1 cellular context compared by ENCODE assay signal in the genomic region with DNA sequence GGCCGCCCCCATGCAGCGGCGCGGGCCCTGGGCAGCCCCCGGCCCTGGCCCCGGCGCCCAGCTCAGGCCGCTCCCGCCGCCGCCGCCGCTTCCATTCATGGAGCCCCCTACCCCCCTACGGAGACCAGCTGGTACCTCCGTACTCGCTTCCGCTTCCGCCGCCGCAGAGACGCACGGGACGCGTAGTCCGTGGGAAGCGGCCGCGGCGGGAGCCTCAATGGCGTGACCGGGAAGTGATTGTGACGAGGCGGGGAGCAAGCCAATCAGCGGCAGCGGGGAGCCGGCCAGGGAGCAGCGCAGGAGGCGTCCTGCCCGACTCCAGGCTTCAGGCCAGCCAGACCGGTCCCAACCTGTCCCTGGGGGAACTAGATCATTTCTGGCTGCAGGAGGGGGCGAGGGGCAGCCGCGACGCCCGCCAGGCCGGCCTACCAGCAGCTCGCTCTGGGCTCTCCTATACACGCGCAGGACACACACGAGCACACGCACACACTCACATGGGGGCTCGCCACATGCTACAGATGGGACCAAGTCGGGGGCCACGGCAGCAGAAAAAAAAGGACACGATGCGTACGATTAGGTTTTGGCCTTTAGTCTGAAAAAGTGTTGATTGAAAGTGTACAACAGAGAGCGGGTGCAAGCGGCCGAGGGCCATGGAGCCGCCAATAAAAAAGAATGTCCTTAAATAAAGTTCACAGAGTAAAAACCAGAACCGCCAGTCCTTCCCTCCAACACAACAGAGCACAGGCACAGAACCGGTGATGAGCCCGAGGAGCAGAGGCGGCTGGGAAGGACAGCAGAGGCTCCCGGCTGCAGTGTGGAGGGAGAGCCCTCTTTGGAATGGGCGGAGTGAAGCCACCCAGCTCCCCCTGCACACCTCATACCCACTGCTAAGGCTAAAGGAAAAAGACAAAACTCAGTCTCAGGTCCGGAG.
TF ChIP-seq lines count a peak whose summit lies in the region.

A gene with protein sequence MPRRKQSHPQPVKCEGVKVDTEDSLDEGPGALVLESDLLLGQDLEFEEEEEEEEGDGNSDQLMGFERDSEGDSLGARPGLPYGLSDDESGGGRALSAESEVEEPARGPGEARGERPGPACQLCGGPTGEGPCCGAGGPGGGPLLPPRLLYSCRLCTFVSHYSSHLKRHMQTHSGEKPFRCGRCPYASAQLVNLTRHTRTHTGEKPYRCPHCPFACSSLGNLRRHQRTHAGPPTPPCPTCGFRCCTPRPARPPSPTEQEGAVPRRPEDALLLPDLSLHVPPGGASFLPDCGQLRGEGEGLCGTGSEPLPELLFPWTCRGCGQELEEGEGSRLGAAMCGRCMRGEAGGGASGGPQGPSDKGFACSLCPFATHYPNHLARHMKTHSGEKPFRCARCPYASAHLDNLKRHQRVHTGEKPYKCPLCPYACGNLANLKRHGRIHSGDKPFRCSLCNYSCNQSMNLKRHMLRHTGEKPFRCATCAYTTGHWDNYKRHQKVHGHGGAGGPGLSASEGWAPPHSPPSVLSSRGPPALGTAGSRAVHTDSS (minus strand): TSS at position 109 of the 931 bp plus-strand sequence. CDS start 208 bp downstream, outside the sequence.

TF ChIP-seq in HEK293, 187 proteins besides CTCF, POLR2A, EP300 and RAD21 (continued from another document and continues in another):
- TF ChIP-seq, protein P1, sequence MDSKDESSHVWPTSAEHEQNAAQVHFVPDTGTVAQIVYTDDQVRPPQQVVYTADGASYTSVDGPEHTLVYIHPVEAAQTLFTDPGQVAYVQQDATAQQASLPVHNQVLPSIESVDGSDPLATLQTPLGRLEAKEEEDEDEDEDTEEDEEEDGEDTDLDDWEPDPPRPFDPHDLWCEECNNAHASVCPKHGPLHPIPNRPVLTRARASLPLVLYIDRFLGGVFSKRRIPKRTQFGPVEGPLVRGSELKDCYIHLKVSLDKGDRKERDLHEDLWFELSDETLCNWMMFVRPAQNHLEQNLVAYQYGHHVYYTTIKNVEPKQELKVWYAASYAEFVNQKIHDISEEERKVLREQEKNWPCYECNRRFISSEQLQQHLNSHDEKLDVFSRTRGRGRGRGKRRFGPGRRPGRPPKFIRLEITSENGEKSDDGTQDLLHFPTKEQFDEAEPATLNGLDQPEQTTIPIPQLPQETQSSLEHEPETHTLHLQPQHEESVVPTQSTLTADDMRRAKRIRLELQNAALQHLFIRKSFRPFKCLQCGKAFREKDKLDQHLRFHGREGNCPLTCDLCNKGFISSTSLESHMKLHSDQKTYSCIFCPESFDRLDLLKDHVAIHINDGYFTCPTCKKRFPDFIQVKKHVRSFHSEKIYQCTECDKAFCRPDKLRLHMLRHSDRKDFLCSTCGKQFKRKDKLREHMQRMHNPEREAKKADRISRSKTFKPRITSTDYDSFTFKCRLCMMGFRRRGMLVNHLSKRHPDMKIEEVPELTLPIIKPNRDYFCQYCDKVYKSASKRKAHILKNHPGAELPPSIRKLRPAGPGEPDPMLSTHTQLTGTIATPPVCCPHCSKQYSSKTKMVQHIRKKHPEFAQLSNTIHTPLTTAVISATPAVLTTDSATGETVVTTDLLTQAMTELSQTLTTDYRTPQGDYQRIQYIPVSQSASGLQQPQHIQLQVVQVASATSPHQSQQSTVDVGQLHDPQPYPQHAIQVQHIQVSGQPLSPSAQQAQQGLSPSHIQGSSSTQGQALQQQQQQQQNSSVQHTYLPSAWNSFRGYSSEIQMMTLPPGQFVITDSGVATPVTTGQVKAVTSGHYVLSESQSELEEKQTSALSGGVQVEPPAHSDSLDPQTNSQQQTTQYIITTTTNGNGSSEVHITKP (tag by site-specific recombination; IDR thresholded peaks at IDR 0.05): peak; percentile 85
- no peak for TF ChIP-seq ZBTB1 (tag by site-specific recombination; IDR thresholded peaks at IDR 0.05)
- 0 out of 2 replicates have a peak, but pooled peaks have one; percentile 44 for TF ChIP-seq ZFP37 (tag by site-specific recombination; IDR thresholded peaks at IDR 0.05)
- TF ChIP-seq, protein P2, sequence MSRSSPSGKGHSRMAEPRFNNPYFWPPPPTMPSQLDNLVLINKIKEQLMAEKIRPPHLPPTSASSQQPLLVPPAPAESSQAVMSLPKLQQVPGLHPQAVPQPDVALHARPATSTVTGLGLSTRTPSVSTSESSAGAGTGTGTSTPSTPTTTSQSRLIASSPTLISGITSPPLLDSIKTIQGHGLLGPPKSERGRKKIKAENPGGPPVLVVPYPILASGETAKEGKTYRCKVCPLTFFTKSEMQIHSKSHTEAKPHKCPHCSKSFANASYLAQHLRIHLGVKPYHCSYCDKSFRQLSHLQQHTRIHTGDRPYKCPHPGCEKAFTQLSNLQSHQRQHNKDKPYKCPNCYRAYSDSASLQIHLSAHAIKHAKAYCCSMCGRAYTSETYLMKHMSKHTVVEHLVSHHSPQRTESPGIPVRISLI (tag by site-specific recombination; IDR thresholded peaks at IDR 0.05): peak; percentile 43; the same call in 1 of the 2 replicates
- peak; percentile 97 for TF ChIP-seq ZBTB17 (tag by site-specific recombination; IDR thresholded peaks at IDR 0.05)
- no peak for TF ChIP-seq TRIM28 (IDR thresholded peaks at IDR 0.05; ENCODE audit: borderline replicate concordance, low read length)
- TF ChIP-seq, protein P3, sequence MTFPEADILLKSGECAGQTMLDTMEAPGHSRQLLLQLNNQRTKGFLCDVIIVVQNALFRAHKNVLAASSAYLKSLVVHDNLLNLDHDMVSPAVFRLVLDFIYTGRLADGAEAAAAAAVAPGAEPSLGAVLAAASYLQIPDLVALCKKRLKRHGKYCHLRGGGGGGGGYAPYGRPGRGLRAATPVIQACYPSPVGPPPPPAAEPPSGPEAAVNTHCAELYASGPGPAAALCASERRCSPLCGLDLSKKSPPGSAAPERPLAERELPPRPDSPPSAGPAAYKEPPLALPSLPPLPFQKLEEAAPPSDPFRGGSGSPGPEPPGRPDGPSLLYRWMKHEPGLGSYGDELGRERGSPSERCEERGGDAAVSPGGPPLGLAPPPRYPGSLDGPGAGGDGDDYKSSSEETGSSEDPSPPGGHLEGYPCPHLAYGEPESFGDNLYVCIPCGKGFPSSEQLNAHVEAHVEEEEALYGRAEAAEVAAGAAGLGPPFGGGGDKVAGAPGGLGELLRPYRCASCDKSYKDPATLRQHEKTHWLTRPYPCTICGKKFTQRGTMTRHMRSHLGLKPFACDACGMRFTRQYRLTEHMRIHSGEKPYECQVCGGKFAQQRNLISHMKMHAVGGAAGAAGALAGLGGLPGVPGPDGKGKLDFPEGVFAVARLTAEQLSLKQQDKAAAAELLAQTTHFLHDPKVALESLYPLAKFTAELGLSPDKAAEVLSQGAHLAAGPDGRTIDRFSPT (tag by site-specific recombination; IDR thresholded peaks at IDR 0.05): peak; percentile 52; the same call in 1 of the 2 replicates
- TF ChIP-seq ZBTB48 (tag by site-specific recombination; IDR thresholded peaks at IDR 0.05): peak; percentile 92
- no peak for TF ChIP-seq GFI1B (tag by site-specific recombination; IDR thresholded peaks at IDR 0.05)
- TF ChIP-seq, protein P4, sequence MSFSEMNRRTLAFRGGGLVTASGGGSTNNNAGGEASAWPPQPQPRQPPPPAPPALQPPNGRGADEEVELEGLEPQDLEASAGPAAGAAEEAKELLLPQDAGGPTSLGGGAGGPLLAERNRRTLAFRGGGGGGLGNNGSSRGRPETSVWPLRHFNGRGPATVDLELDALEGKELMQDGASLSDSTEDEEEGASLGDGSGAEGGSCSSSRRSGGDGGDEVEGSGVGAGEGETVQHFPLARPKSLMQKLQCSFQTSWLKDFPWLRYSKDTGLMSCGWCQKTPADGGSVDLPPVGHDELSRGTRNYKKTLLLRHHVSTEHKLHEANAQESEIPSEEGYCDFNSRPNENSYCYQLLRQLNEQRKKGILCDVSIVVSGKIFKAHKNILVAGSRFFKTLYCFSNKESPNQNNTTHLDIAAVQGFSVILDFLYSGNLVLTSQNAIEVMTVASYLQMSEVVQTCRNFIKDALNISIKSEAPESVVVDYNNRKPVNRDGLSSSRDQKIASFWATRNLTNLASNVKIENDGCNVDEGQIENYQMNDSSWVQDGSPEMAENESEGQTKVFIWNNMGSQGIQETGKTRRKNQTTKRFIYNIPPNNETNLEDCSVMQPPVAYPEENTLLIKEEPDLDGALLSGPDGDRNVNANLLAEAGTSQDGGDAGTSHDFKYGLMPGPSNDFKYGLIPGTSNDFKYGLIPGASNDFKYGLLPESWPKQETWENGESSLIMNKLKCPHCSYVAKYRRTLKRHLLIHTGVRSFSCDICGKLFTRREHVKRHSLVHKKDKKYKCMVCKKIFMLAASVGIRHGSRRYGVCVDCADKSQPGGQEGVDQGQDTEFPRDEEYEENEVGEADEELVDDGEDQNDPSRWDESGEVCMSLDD (tag by site-specific recombination; IDR thresholded peaks at IDR 0.05): no peak
- TF ChIP-seq, protein P5, sequence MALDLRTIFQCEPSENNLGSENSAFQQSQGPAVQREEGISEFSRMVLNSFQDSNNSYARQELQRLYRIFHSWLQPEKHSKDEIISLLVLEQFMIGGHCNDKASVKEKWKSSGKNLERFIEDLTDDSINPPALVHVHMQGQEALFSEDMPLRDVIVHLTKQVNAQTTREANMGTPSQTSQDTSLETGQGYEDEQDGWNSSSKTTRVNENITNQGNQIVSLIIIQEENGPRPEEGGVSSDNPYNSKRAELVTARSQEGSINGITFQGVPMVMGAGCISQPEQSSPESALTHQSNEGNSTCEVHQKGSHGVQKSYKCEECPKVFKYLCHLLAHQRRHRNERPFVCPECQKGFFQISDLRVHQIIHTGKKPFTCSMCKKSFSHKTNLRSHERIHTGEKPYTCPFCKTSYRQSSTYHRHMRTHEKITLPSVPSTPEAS (tag by site-specific recombination; IDR thresholded peaks at IDR 0.05): peak; percentile 76
- TF ChIP-seq, protein P6, sequence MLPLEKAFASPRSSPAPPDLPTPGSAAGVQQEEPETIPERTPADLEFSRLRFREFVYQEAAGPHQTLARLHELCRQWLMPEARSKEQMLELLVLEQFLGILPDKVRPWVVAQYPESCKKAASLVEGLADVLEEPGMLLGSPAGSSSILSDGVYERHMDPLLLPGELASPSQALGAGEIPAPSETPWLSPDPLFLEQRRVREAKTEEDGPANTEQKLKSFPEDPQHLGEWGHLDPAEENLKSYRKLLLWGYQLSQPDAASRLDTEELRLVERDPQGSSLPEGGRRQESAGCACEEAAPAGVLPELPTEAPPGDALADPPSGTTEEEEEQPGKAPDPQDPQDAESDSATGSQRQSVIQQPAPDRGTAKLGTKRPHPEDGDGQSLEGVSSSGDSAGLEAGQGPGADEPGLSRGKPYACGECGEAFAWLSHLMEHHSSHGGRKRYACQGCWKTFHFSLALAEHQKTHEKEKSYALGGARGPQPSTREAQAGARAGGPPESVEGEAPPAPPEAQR (tag by site-specific recombination; IDR thresholded peaks at IDR 0.05): no peak
- 0 out of 2 replicates have a peak, but pooled peaks have one; percentile 13 for TF ChIP-seq SCRT2 (tag by site-specific recombination; IDR thresholded peaks at IDR 0.05)
- no peak for TF ChIP-seq ZNF132 (tag by site-specific recombination; IDR thresholded peaks at IDR 0.05; ENCODE audit: borderline replicate concordance)
- 0 out of 2 replicates have a peak, but pooled peaks have one; percentile 41 for TF ChIP-seq ZNF610 (tag by site-specific recombination; IDR thresholded peaks at IDR 0.05; ENCODE audit: borderline replicate concordance)
- TF ChIP-seq WT1 (tag by site-specific recombination; IDR thresholded peaks at IDR 0.05): peak; percentile 53
- peak; percentile 10; the same call in 1 of the 2 replicates for TF ChIP-seq ZBTB21 (tag by site-specific recombination; IDR thresholded peaks at IDR 0.05)
- TF ChIP-seq ZNF777 (tag by site-specific recombination; IDR thresholded peaks at IDR 0.05; ENCODE audit: borderline replicate concordance): no peak
- peak; percentile 80 for TF ChIP-seq ZNF76 (tag by site-specific recombination; IDR thresholded peaks at IDR 0.05; ENCODE audit: borderline replicate concordance, low read depth)
- TF ChIP-seq, protein P7, sequence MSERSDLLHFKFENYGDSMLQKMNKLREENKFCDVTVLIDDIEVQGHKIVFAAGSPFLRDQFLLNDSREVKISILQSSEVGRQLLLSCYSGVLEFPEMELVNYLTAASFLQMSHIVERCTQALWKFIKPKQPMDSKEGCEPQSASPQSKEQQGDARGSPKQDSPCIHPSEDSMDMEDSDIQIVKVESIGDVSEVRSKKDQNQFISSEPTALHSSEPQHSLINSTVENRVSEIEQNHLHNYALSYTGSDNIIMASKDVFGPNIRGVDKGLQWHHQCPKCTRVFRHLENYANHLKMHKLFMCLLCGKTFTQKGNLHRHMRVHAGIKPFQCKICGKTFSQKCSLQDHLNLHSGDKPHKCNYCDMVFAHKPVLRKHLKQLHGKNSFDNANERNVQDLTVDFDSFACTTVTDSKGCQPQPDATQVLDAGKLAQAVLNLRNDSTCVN (tag by site-specific recombination; optimal IDR thresholded peaks at IDR 0.05): peak; percentile 76
- peak; percentile 45; the same call in 1 of the 2 replicates for TF ChIP-seq ZNF24 (tag by site-specific recombination; IDR thresholded peaks at IDR 0.05)
- TF ChIP-seq GLIS1 (tag by site-specific recombination; IDR thresholded peaks at IDR 0.05): peak; percentile 88
- TF ChIP-seq, protein P8, sequence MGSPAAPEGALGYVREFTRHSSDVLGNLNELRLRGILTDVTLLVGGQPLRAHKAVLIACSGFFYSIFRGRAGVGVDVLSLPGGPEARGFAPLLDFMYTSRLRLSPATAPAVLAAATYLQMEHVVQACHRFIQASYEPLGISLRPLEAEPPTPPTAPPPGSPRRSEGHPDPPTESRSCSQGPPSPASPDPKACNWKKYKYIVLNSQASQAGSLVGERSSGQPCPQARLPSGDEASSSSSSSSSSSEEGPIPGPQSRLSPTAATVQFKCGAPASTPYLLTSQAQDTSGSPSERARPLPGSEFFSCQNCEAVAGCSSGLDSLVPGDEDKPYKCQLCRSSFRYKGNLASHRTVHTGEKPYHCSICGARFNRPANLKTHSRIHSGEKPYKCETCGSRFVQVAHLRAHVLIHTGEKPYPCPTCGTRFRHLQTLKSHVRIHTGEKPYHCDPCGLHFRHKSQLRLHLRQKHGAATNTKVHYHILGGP (tag by site-specific recombination; IDR thresholded peaks at IDR 0.05): no peak
- TF ChIP-seq, protein P9, sequence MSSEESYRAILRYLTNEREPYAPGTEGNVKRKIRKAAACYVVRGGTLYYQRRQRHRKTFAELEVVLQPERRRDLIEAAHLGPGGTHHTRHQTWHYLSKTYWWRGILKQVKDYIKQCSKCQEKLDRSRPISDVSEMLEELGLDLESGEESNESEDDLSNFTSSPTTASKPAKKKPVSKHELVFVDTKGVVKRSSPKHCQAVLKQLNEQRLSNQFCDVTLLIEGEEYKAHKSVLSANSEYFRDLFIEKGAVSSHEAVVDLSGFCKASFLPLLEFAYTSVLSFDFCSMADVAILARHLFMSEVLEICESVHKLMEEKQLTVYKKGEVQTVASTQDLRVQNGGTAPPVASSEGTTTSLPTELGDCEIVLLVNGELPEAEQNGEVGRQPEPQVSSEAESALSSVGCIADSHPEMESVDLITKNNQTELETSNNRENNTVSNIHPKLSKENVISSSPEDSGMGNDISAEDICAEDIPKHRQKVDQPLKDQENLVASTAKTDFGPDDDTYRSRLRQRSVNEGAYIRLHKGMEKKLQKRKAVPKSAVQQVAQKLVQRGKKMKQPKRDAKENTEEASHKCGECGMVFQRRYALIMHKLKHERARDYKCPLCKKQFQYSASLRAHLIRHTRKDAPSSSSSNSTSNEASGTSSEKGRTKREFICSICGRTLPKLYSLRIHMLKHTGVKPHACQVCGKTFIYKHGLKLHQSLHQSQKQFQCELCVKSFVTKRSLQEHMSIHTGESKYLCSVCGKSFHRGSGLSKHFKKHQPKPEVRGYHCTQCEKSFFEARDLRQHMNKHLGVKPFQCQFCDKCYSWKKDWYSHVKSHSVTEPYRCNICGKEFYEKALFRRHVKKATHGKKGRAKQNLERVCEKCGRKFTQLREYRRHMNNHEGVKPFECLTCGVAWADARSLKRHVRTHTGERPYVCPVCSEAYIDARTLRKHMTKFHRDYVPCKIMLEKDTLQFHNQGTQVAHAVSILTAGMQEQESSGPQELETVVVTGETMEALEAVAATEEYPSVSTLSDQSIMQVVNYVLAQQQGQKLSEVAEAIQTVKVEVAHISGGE (tag by site-specific recombination; conservative IDR thresholded peaks at IDR 0.05; ENCODE audit: low read depth): peak; percentile 90
- peak; percentile 83 for TF ChIP-seq ZNF2 (tag by site-specific recombination; IDR thresholded peaks at IDR 0.05)
- TF ChIP-seq GLIS2 (tag by site-specific recombination; IDR thresholded peaks at IDR 0.05): peak; percentile 98
- TF ChIP-seq ZNF843 (tag by site-specific recombination; IDR thresholded peaks at IDR 0.05): peak; percentile 48; the same call in 1 of the 2 replicates
